Comparison of ENCODE assay signal across 8 cellular contexts in the genomic region with DNA sequence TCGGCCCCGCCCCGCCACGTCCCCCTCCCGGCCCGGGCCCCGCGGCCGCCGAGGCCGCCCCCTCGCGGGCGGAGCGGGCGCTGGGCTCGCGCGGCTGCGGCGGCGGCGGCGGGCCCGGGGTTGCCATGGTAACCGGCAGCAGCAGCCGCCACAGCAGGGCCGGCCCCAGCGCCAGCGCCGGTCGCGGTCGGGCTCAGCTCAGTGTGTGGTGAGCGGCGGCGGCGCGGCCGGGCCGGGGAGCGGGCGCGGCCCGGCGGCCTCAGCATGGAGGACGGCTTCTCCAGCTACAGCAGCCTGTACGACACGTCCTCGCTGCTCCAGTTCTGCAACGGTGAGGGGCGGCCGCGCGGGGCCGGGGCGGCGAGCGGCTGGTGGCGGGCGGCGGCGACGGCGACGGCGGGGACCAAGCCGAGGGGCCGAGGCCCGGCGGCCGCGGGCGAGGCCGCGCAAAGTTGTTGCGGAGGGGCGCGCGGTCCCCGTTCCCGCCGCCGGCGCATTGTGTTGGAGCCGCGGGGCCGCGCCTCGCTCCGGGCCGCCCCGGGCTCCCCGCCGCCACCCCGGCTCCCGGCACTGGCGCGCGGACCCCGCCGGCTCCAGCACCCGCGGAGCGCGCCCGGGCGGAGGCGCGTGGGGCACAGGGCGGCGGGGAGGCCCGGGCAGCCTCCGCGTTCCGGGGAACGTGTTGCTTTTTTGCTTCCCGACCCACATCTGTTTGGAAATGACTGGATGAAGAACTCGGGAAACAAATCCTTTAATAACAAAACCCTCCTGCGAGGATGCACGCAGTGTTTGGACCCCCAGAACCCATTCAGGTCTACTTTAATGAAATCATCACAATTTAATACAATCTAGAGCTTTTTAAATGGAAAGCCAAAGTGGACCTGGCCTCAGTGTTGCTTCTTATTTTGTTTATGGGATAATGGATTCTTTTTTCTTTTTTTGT. TPM values are rescaled to one million over a fixed set of nuclear protein-coding genes. Genes with fewer than 3 reads are reported as not detected.
A peak's percentile ranks its signal among the peaks of the same experiment; 100 is the strongest.
DNase-seq lines count a peak whose midpoint lies in the region; ATAC-seq and TF ChIP-seq lines count a peak whose summit lies in the region.

A gene with protein sequence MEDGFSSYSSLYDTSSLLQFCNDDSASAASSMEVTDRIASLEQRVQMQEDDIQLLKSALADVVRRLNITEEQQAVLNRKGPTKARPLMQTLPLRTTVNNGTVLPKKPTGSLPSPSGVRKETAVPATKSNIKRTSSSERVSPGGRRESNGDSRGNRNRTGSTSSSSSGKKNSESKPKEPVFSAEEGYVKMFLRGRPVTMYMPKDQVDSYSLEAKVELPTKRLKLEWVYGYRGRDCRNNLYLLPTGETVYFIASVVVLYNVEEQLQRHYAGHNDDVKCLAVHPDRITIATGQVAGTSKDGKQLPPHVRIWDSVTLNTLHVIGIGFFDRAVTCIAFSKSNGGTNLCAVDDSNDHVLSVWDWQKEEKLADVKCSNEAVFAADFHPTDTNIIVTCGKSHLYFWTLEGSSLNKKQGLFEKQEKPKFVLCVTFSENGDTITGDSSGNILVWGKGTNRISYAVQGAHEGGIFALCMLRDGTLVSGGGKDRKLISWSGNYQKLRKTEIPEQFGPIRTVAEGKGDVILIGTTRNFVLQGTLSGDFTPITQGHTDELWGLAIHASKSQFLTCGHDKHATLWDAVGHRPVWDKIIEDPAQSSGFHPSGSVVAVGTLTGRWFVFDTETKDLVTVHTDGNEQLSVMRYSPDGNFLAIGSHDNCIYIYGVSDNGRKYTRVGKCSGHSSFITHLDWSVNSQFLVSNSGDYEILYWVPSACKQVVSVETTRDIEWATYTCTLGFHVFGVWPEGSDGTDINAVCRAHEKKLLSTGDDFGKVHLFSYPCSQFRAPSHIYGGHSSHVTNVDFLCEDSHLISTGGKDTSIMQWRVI (plus strand): TSS at position 201 of the 943 bp plus-strand sequence. CDS start 64 bp downstream, at position 265.

- no peaks in the 10 kb centered on the region for H3K36me3 ChIP-seq in mammary epithelial cell (ENCODE audit: insufficient read depth, low read length)
- H3K36me3 ChIP-seq in iPS-20b (ENCODE audit: insufficient read depth, low read depth, low read length), result no peaks in the 10 kb centered on the region

- H3K4me1 ChIP-seq in mammary epithelial cell (ENCODE audit: insufficient read depth, low read length) (peaks cover 4% of the 10 kb centered on the region), iPS-20b (ENCODE audit: insufficient read depth, low read length) (peaks cover 12% of the 10 kb centered on the region; the same call in 1 of the 2 replicates)

- in situ Hi-C loops in mammary epithelial cell (cut with MboI; ENCODE audit: low sequenced_read_pairs in 2 of 2), result no loop called here

- dilution Hi-C loops in mammary epithelial cell (cut with HindIII; ENCODE audit: low sequenced_read_pairs), result no loop called here

- H3K4me1 Mint-ChIP-seq in activated B cell treated with CpG ODN at 0.5 μM for 24 hours, result peaks cover 6% of the 10 kb centered on the region

- peak within 1 kb of the TSS; percentile 53 for H3K4me3 Mint-ChIP-seq in activated B cell treated with CpG ODN at 0.5 μM for 24 hours

- peak within 1 kb of the TSS; percentile 72 for H2AFZ ChIP-seq in mammary epithelial cell (ENCODE audit: low read depth, low read length)

- peak within 1 kb of the TSS; percentile 93 for H3K4me2 ChIP-seq in mammary epithelial cell (ENCODE audit: insufficient read depth, low read depth, low read length)

- intact Hi-C loops in activated B cell treated with CpG ODN at 0.5 μM for 24 hours (cut with micrococcal nuclease) (loop anchor here (1.0 kb wide), 1 partner anchor 109 kb away; a partner anchor contains a TSS), mammary epithelial cell (cut with micrococcal nuclease) (loop anchor here (1.0 to 5.0 kb wide), 3 partner anchors 36 to 276 kb away; no protein-coding TSS in a partner anchor)

- H3K9ac ChIP-seq in mammary epithelial cell (ENCODE audit: insufficient read depth, low read length) (peak within 1 kb of the TSS; percentile 0), iPS-20b (ENCODE audit: low read depth, low read length) (peak within 1 kb of the TSS; percentile 88)

- no peaks in the 10 kb centered on the region for H3K36me3 Mint-ChIP-seq in activated B cell treated with CpG ODN at 0.5 μM for 24 hours (ENCODE audit: low read depth)

- H4K20me1 ChIP-seq in mammary epithelial cell (ENCODE audit: insufficient read depth, low read length), result no peaks in the 10 kb centered on the region

- H3K9me3 Mint-ChIP-seq in activated B cell treated with CpG ODN at 0.5 μM for 24 hours, result no peaks in the 10 kb centered on the region

- peaks cover 60% of the 10 kb centered on the region for H3K27me3 Mint-ChIP-seq in activated B cell treated with CpG ODN at 0.5 μM for 24 hours

- DNase-seq in GM10266 (ENCODE audit: extremely low spot score) (peak; percentile 98), NCI-H1105 treated with DMSO at 0.1 percent for 48 hours (lab: John Stamatoyannopoulos, UW) (peak; percentile 82), activated B cell treated with CpG ODN at 0.5 μM for 24 hours (peak; percentile 57), mammary epithelial cell (peak; percentile 52), HT-29 (ENCODE audit: low spot score) (no peak)

- H3K4me3 ChIP-seq in mammary epithelial cell (replicated peaks in 1 of 3; ENCODE audit: insufficient read depth in 1 of 3, low read depth in 2 of 3, low read length in 3 of 3), result peak within 1 kb of the TSS; percentile 44 to 59 (median 50)
- H3K4me3 ChIP-seq in iPS-20b (ENCODE audit: low read length), result peak within 1 kb of the TSS; percentile 91
- peak within 1 kb of the TSS; percentile 24 to 45 (median 29) for H3K4me3 ChIP-seq in skin epidermis

- H3K9me3 ChIP-seq in mammary epithelial cell (replicated peaks; ENCODE audit: insufficient read depth, low read length) (no peaks in the 10 kb centered on the region), iPS-20b (ENCODE audit: insufficient read depth, low read depth, low read length) (no peaks in the 10 kb centered on the region)

- ATAC-seq in HG02571 (IDR thresholded peaks at IDR 0.05; ENCODE audit: unreplicated experiment), result peak; percentile 75
- peak; percentile 94 for ATAC-seq in activated B cell treated with CpG ODN at 0.5 μM for 24 hours (ENCODE audit: low read depth)

- POLR2A ChIA-PET in activated B cell treated with CpG ODN at 0.5 μM for 24 hours (lab: Charles Lee), result no interaction called here

- H3K27me3 ChIP-seq in mammary epithelial cell (ENCODE audit: insufficient read depth, low read length), result peaks cover 12% of the 10 kb centered on the region
- peaks cover 12% of the 10 kb centered on the region for H3K27me3 ChIP-seq in iPS-20b (ENCODE audit: insufficient read depth, low read length)

- CTCF ChIA-PET in activated B cell treated with CpG ODN at 0.5 μM for 24 hours (lab: Charles Lee) (no interaction called here), mammary epithelial cell (lab: Charles Lee; ENCODE audit: low non-redundant PET) (interaction anchor here (0.5 kb wide), 1 partner anchor 75 kb away, joined by 3 read pairs; no protein-coding TSS in a partner anchor)

- TF ChIP-seq CTCF in GM10266 (IDR thresholded peaks at IDR 0.05; ENCODE audit: control insufficient read depth, insufficient read depth, low read depth, missing control alignments), result peak; percentile 34
- no peak for TF ChIP-seq CTCF in activated B cell treated with CpG ODN at 0.5 μM for 24 hours (IDR thresholded peaks at IDR 0.05)
- TF ChIP-seq CTCF in mammary epithelial cell (conservative IDR thresholded peaks at IDR 0.05 in 1 of 2, IDR thresholded peaks at IDR 0.05 in 1 of 2; ENCODE audit: extremely low read depth in 1 of 2, insufficient read depth in 1 of 2, low read depth in 1 of 2, low read length in 2 of 2), result no peak

- WGBS in mammary epithelial cell (ENCODE audit: low coverage, missing lambda C conversion rate), result 0% methylated on average over 8 of the region's 121 CpGs

- BruUV-seq in mammary epithelial cell (replicated peaks; lab: Mats Ljungman, UMichigan), result no TSS peak

- no peak within 1 kb of the TSS for H3K27ac Mint-ChIP-seq in activated B cell treated with CpG ODN at 0.5 μM for 24 hours

- no peak within 1 kb of the TSS for H3K27ac ChIP-seq in mammary epithelial cell (ENCODE audit: insufficient read depth, low read depth, low read length)
- no peak within 1 kb of the TSS for H3K27ac ChIP-seq in iPS-20b (ENCODE audit: low read length)
- H3K27ac ChIP-seq in skin epidermis, result peak within 1 kb of the TSS in 19 of 21 experiments; percentile 44 to 89 (median 75)

- H3K79me2 ChIP-seq in mammary epithelial cell (ENCODE audit: insufficient read depth, low read length), result no peaks in the 10 kb centered on the region

RNA-seq across cellular contexts. Expression of the gene that starts here (rescaled TPM):
- total RNA-seq in activated B cell treated with CpG ODN at 0.5 μM for 24 hours, result not detected in 2 replicates
- total RNA-seq in mammary epithelial cell, result 1 to 10 TPM; 2.8 to 4.2 TPM
- 0.42 TPM for polyA plus RNA-seq in mammary epithelial cell
- 46.5 TPM for polyA minus RNA-seq in mammary epithelial cell
- not detected in 2 replicates for total RNA-seq in HT-29 (2014; rRNA removed; shearing (Covaris generic))

Comparison
In these comparisons a context has a peak if more than half of its experiments do, and no peak if none do; other contexts are left out.
1. Peak in DNase-seq and ATAC-seq in activated B cell treated with CpG ODN at 0.5 μM for 24 hours; RNA of the gene not detected or under 1 TPM.
2. H3K27ac ChIP-seq: peak in skin epidermis (19 of 21); none in mammary epithelial cell (single experiment) and iPS-20b (single experiment).
3. H3K4me3 ChIP-seq: peak in every context shown above with its lines; median percentile 91 in iPS-20b; 50 in mammary epithelial cell; 29 in skin epidermis.